8 cellular contexts compared by ENCODE assay signal in the genomic region with DNA sequence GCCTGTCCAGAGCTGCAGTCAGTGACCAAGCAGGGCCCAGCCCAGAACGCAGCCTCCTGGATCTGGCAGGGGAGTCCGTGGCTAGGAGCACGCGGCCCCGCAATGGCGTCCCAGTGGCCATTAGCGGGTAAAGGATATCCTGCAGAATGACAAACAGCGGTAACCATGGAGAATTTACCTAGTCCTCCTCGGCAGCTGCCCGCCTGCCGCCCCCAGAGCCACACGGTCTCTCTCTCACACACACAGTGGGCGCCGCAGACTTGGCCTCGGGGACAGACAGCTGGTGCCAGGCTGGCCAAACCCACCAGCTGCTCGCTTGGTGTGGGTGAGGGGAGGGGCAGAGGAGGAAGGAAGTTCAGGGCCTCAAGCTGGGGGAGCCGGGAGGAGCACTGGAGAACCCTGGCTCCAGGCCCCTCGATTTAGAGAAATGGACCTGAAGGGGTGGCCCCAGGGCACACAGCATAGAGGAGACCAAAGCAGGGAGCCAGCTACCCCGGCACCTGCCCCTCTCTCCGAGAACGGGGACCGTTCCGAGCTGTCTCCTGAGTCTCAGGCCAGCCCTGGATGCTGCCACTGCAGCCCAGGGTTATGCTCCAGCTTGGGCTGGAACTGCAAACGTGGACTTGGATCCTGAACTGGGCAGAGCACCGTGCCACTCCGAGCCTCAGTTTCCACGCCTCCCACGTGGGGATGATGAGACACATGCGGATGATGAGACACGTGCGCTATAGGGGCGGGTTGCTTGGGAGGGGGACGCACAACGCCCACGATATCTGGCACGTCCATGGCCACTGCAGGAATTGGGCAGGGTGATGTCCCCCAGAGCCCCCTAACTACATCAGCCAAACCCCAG. TPM values are rescaled to one million over a fixed set of nuclear protein-coding genes. Genes with fewer than 3 reads are reported as not detected.
DNase-seq lines count a peak whose midpoint lies in the region; ATAC-seq, FAIRE-seq and TF ChIP-seq lines count a peak whose summit lies in the region.

No MANE protein-coding gene starts in this region.

- H3K36me3 Mint-ChIP-seq in nephron progenitor cell (ENCODE audit: low read depth): peaks cover 31% of the 10 kb centered on the region

- FAIRE-seq in GM19239 (lab: Jason Lieb, UNC): no peak

- 37 to 58% methylated on average over 5 to 26 of the region's 36 CpGs for WGBS in lower leg skin, 2 donors

- peak overlapping the region; percentile 68 for H3K4me3 Mint-ChIP-seq in nephron progenitor cell

- no peaks in the 10 kb centered on the region for H3K9me3 Mint-ChIP-seq in nephron progenitor cell

- intact Hi-C loops in lower leg skin (cut with DNase I; ENCODE audit: low total_unique reads): no loop called here

- peak overlapping the region; percentile 83 for H3K27ac Mint-ChIP-seq in nephron progenitor cell

- TF ChIP-seq CTCF in nephron progenitor cell (IDR thresholded peaks at IDR 0.05): no peak
- TF ChIP-seq CTCF in lower leg skin (IDR thresholded peaks at IDR 0.05): no peak

- no peak for TF ChIP-seq POLR2A in lower leg skin (IDR thresholded peaks at IDR 0.05)

- no peak overlapping the region for H3K4me3 ChIP-seq in lower leg skin (ENCODE audit: low read depth, poor library complexity, severe bottlenecking)

- peak; percentile 13 for DNase-seq in EH (ENCODE audit: low read depth)
- DNase-seq in NCI-H2081 treated with DMSO at 0.1 percent for 48 hours (lab: John Stamatoyannopoulos, UW): peak; percentile 49
- DNase-seq in nephron progenitor cell: no peak
- DNase-seq in stimulated activated CD4-positive, alpha-beta T cell treated with anti-CD3 and anti-CD28 coated beads, Interleukin-4, amount 100 ng/mL, for 24 hours: no peak
- no peak for DNase-seq in GM19239 (ENCODE audit: insufficient read length, low spot score)
- no peak for DNase-seq in lower leg skin (ENCODE audit: low spot score in 2 of 2)

- no peaks in the 10 kb centered on the region for H3K27me3 Mint-ChIP-seq in nephron progenitor cell (ENCODE audit: low read depth, poor library complexity)

- peak overlapping the region; percentile 94 for H3K27ac ChIP-seq in cingulate gyrus (ENCODE audit: low read depth, low read length)

- no peak for ATAC-seq in HG02970 (IDR thresholded peaks at IDR 0.05; ENCODE audit: low FRiP score, unreplicated experiment)

- peaks cover 51% of the 10 kb centered on the region for H3K4me1 Mint-ChIP-seq in nephron progenitor cell

RNA-seq across cellular contexts. Expression of gene CDK2AP1, which starts 3.4 kb away (rescaled TPM):
- total RNA-seq in lower leg skin: 10 to 100 TPM; 35.3 to 85.6 (median 56.3) TPM

RNA-seq across cellular contexts. Expression of gene MTRFR, which starts 35.0 kb away (rescaled TPM):
- 10 to 100 TPM in 3 of 4 donors, 1 to 10 TPM in 1; 9.8 to 27.0 (median 11.8) TPM for total RNA-seq in lower leg skin

RNA-seq across cellular contexts. Expression of gene MPHOSPH9, which starts 35.3 kb away (rescaled TPM):
- total RNA-seq in lower leg skin: 10 to 100 TPM in 1 of 4 donors, 1 to 10 TPM in 3; 3.5 to 16.8 (median 9.8) TPM

Comparison
In these comparisons a context has a peak if more than half of its experiments do, and no peak if none do; other contexts are left out.
1. DNase-seq: peak in EH (single experiment) and NCI-H2081 treated with DMSO at 0.1 percent for 48 hours (single experiment); none in nephron progenitor cell (single experiment), stimulated activated CD4-positive, alpha-beta T cell treated with anti-CD3 and anti-CD28 coated beads, Interleukin-4, amount 100 ng/mL, for 24 hours (single experiment), GM19239 (single experiment) and lower leg skin (0 of 2).